In genomic region chr17:81073967-81074366, GRCh38 we compare ENCODE assay signal across 11 cellular contexts.
"Had no signal": no experiment of that assay in that cellular context is flagged by ENCODE, and none has a peak within 500 bp of the region (broad histone marks: within the 10 kb centered on the region; RNA-seq: fewer than 3 reads in every experiment).

No MANE protein-coding gene starts in this region.

- H3K36me3 ChIP-seq: brain microvascular endothelial cell had no signal

- H3K4me3 ChIP-seq: esophagus muscularis mucosa, skin epidermis, tibial nerve had no signal

- H3K9me3 Mint-ChIP-seq: activated naive CD4-positive, alpha-beta T cell treated with anti-CD3 and anti-CD28 coated beads, Interleukin-2, amount 50 U/mL, for 24 hours; activated T-helper 2 cell treated with anti-CD3 and anti-CD28 coated beads, Interferon-gamma antibody, Interleukin-2, Interleukin-4, amounts not matched to agents 10 μg/mL and 5 μg/mL and 100 μg/mL, durations not matched to agents 14 hours and 24 hours and 36 hours; natural killer cell treated with Interleukin-12 subunit alpha and Interleukin-12 subunit beta and Interleukin-15 and Interleukin-18, amount 100 ng/mL, for 72 hours had no signal

- H3K9me3 ChIP-seq: esophagus muscularis mucosa, tibial nerve had no signal

- H3K27me3 ChIP-seq: brain microvascular endothelial cell, esophagus muscularis mucosa, tibial nerve had no signal

- H3K27me3 Mint-ChIP-seq: activated naive CD4-positive, alpha-beta T cell treated with anti-CD3 and anti-CD28 coated beads, Interleukin-2, amount 50 U/mL, for 24 hours; natural killer cell treated with Interleukin-12 subunit alpha and Interleukin-12 subunit beta and Interleukin-15 and Interleukin-18, amount 100 ng/mL, for 72 hours had no signal

- H3K4me3 Mint-ChIP-seq: activated naive CD4-positive, alpha-beta T cell treated with anti-CD3 and anti-CD28 coated beads, Interleukin-2, amount 50 U/mL, for 24 hours; natural killer cell treated with Interleukin-12 subunit alpha and Interleukin-12 subunit beta and Interleukin-15 and Interleukin-18, amount 100 ng/mL, for 72 hours had no signal

- DNase-seq: activated CD4-positive, alpha-beta T cell treated with anti-CD3 and anti-CD28 coated beads, Interleukin-2, amount 50 U/mL, for 1 hour; activated CD4-positive, CD25-positive, alpha-beta regulatory T cell; activated T-cell treated with anti-CD3 and anti-CD28 coated beads for 4 hours; brain microvascular endothelial cell had no signal

- H3K27ac ChIP-seq: brain microvascular endothelial cell, esophagus muscularis mucosa, skin epidermis, tibial nerve had no signal

- H3K36me3 Mint-ChIP-seq: activated naive CD4-positive, alpha-beta T cell treated with anti-CD3 and anti-CD28 coated beads, Interleukin-2, amount 50 U/mL, for 24 hours; natural killer cell treated with Interleukin-12 subunit alpha and Interleukin-12 subunit beta and Interleukin-15 and Interleukin-18, amount 100 ng/mL, for 72 hours had no signal

- ATAC-seq: natural killer cell treated with Interleukin-12 subunit alpha and Interleukin-12 subunit beta and Interleukin-15 and Interleukin-18, amount 100 ng/mL, for 72 hours; SK-N-SH treated with all-trans-retinoic acid at 6 μM for 48 hours had no signal

- H3K27ac Mint-ChIP-seq: activated naive CD4-positive, alpha-beta T cell treated with anti-CD3 and anti-CD28 coated beads, Interleukin-2, amount 50 U/mL, for 24 hours; activated T-helper 2 cell treated with anti-CD3 and anti-CD28 coated beads, Interferon-gamma antibody, Interleukin-2, Interleukin-4, amounts not matched to agents 10 μg/mL and 5 μg/mL and 100 μg/mL, durations not matched to agents 14 hours and 24 hours and 36 hours; natural killer cell treated with Interleukin-12 subunit alpha and Interleukin-12 subunit beta and Interleukin-15 and Interleukin-18, amount 100 ng/mL, for 72 hours had no signal

- H3K4me1 Mint-ChIP-seq: activated naive CD4-positive, alpha-beta T cell treated with anti-CD3 and anti-CD28 coated beads, Interleukin-2, amount 50 U/mL, for 24 hours had no signal
